Comparison of ENCODE assay signal across 18 cellular contexts in genomic region chr9:89892053-89892419, GRCh38.
DNase-seq lines count a peak whose midpoint lies in the region; ATAC-seq and TF ChIP-seq lines count a peak whose summit lies in the region.
"Had no signal": no experiment of that assay in that cellular context is flagged by ENCODE, and none has a peak within 500 bp of the region (broad histone marks: within the 10 kb centered on the region; RNA-seq: fewer than 3 reads in every experiment).

No MANE protein-coding gene starts in this region.

- H3K9me3 ChIP-seq in right lobe of liver, result no peaks in the 10 kb centered on the region
- no peaks in the 10 kb centered on the region for H3K9me3 ChIP-seq in aorta (ENCODE audit: control insufficient read depth, low read length)
- H3K9me3 ChIP-seq: colonic mucosa, neutrophil had no signal

- TF ChIP-seq CTCF in right lobe of liver (IDR thresholded peaks at IDR 0.05), result no peak

- H3K27ac ChIP-seq in right lobe of liver (peak overlapping the region in 2 of 3 donors; percentile 32 to 72), aorta (ENCODE audit: low read depth in 1 of 2, low read length in 2 of 2) (peak overlapping the region in 1 of 2 donors; percentile 39)
- H3K27ac ChIP-seq: colonic mucosa, KMS-11, neutrophil had no signal

- H3K36me3 ChIP-seq in right lobe of liver (no peaks in the 10 kb centered on the region), aorta (ENCODE audit: control insufficient read depth in 1 of 2, insufficient read depth in 2 of 2, low read length in 1 of 2) (no peaks in the 10 kb centered on the region)
- H3K36me3 ChIP-seq: colonic mucosa, neutrophil had no signal

- H3K27me3 ChIP-seq in right lobe of liver, result no peaks in the 10 kb centered on the region
- no peaks in the 10 kb centered on the region for H3K27me3 ChIP-seq in aorta (ENCODE audit: control insufficient read depth in 1 of 2, insufficient read depth in 2 of 2, low read length in 1 of 2)
- H3K27me3 ChIP-seq: colonic mucosa had no signal

- ATAC-seq in Right ventricle myocardium inferior (peak; percentile 82), right lobe of liver (peak; percentile 42 to 66 (median 56)), sciatic nerve (peak; percentile 85), aorta (ENCODE audit: low FRiP score) (peak; percentile 57), HG02884 (IDR thresholded peaks at IDR 0.05; ENCODE audit: unreplicated experiment) (no peak)
- ATAC-seq: stimulated activated naive CD8-positive, alpha-beta T cell treated with anti-CD3 and anti-CD28 coated beads, Interleukin-15, amount 100 ng/mL, for 72 hours had no signal

- H3K4me3 ChIP-seq in right lobe of liver, result no peak overlapping the region
- H3K4me3 ChIP-seq in aorta (ENCODE audit: low read length in 2 of 2), result no peak overlapping the region
- H3K4me3 ChIP-seq: colonic mucosa had no signal

- intact Hi-C loops in Right ventricle myocardium inferior (cut with DNase I), result no loop called here
- intact Hi-C loops in cardiac septum (cut with DNase I), result no loop called here
- intact Hi-C loops in right lobe of liver (cut with DNase I), result no loop called here
- intact Hi-C loops in sciatic nerve (cut with DNase I), result no loop called here
- intact Hi-C loops in aorta (cut with DNase I), result no loop called here

- H3K4me1 ChIP-seq in right lobe of liver (peaks cover 0 to 39% (median 17%) of the 10 kb centered on the region in 4 donors), aorta (ENCODE audit: control insufficient read depth in 1 of 2, insufficient read depth in 2 of 2, low read length in 2 of 2) (peaks cover 0 to 2% of the 10 kb centered on the region in 2 donors)
- H3K4me1 ChIP-seq: colonic mucosa had no signal

- TF ChIP-seq POLR2A in right lobe of liver (IDR thresholded peaks at IDR 0.05), result no peak

- DNase-seq in Right ventricle myocardium inferior (ENCODE audit: missing footprints) (no peak), cardiac septum (ENCODE audit: low spot score) (no peak), right lobe of liver (no peak), sciatic nerve (ENCODE audit: low spot score) (no peak), aorta (no peak), iPS-NIHi7 (ENCODE audit: extremely low spot score) (no peak)
- no peak for DNase-seq in stimulated activated CD4-positive, alpha-beta T cell treated with anti-CD3 and anti-CD28 coated beads, Interleukin-12 subunit alpha, Interleukin-12 subunit beta, amount 100 ng/mL, for 4 hours
- DNase-seq: 8988T; activated CD4-positive, alpha-beta T cell treated with anti-CD3 and anti-CD28 coated beads, Interleukin-2, amount 10 ng/mL, durations not matched to agents 7 days and 5 days; activated naive CD4-positive, alpha-beta T cell treated with anti-CD3 and anti-CD28 coated beads for 36 hours; colonic mucosa; mesendoderm; NCI-H2029 treated with DMSO at 0.1 percent for 48 hours; NCI-H510A; stimulated activated naive CD8-positive, alpha-beta T cell treated with anti-CD3 and anti-CD28 coated beads, Interleukin-15, amount 100 ng/mL, for 72 hours had no signal

- 26% methylated on average over 3 of the region's 3 CpGs for whole genome bisulfite sequencing in right lobe of liver (ENCODE audit: insufficient coverage, low coverage, low lambda C conversion rate, missing lambda C conversion rate)
- WGBS in aorta, 2 donors, result 3 to 5% methylated on average over 3 of the region's 3 CpGs
